In genomic region chr10:95569368-95569767, GRCh38 we compare ENCODE assay signal across 25 cellular contexts.
"Had no signal": no experiment of that assay in that cellular context is flagged by ENCODE, and none has a peak within 500 bp of the region (broad histone marks: within the 10 kb centered on the region; RNA-seq: fewer than 3 reads in every experiment).

No MANE protein-coding gene starts in this region.

- H3K4me3 ChIP-seq: adrenal gland, coronary artery, left lung, spleen, thoracic aorta had no signal

- H3K4me1 ChIP-seq: spleen had no signal

- DNase-seq: activated CD4-positive, alpha-beta T cell treated with anti-CD3 and anti-CD28 coated beads, Interleukin-2, amount 10 ng/mL, durations not matched to agents 24 days and 14 days; activated CD8-positive, alpha-beta memory T cell treated with anti-CD3 and anti-CD28 coated beads, Interleukin-2, amount 10 ng/mL, durations not matched to agents 7 days and 5 days; activated CD8-positive, alpha-beta T cell treated with anti-CD3 and anti-CD28 coated beads for 36 hours; activated gamma-delta T cell; activated naive CD4-positive, alpha-beta T cell treated with anti-CD3 and anti-CD28 coated beads, Interleukin-2, amount 50 U/mL, for 16 hours; activated T-cell treated with anti-CD3 and anti-CD28 coated beads for 4 hours; adrenal gland; endodermal cell; foreskin melanocyte; immature natural killer cell; kidney glomerular epithelial cell; left lung; midbrain; natural killer cell; retina; spleen; stimulated activated CD4-positive, alpha-beta T cell treated with anti-CD3 and anti-CD28 coated beads, Interleukin-4, amount 100 ng/mL, for 1 hour; stimulated activated naive CD4-positive, alpha-beta T cell had no signal

- H3K9me3 Mint-ChIP-seq: activated CD4-positive, alpha-beta T cell treated with anti-CD3 and anti-CD28 coated beads, Interleukin-2, amount 10 ng/mL, durations not matched to agents 24 days and 14 days; activated CD8-positive, alpha-beta T cell treated with anti-CD3 and anti-CD28 coated beads for 36 hours; endodermal cell; immature natural killer cell; natural killer cell had no signal

- ATAC-seq: activated CD4-positive, CD25-positive, alpha-beta regulatory T cell treated with anti-CD3 and anti-CD28 coated beads, Interleukin-2, amount 50 U/mL, for 24 hours; activated CD8-positive, alpha-beta memory T cell treated with anti-CD3 and anti-CD28 coated beads, Interleukin-2, amount 10 ng/mL, durations not matched to agents 7 days and 5 days; activated CD8-positive, alpha-beta T cell treated with anti-CD3 and anti-CD28 coated beads for 36 hours; left lung; natural killer cell had no signal

- H3K27me3 ChIP-seq: adrenal gland, left lung had no signal

- H3K4me1 Mint-ChIP-seq: activated CD4-positive, alpha-beta T cell treated with anti-CD3 and anti-CD28 coated beads, Interleukin-2, amount 10 ng/mL, durations not matched to agents 24 days and 14 days; activated CD8-positive, alpha-beta memory T cell treated with anti-CD3 and anti-CD28 coated beads, Interleukin-2, amount 10 ng/mL, durations not matched to agents 7 days and 5 days; endodermal cell; immature natural killer cell; natural killer cell had no signal

- H3K27me3 Mint-ChIP-seq: type B pancreatic cell had no signal

- H3K4me3 Mint-ChIP-seq: activated CD4-positive, alpha-beta T cell treated with anti-CD3 and anti-CD28 coated beads, Interleukin-2, amount 10 ng/mL, durations not matched to agents 24 days and 14 days; activated CD8-positive, alpha-beta memory T cell treated with anti-CD3 and anti-CD28 coated beads, Interleukin-2, amount 10 ng/mL, durations not matched to agents 7 days and 5 days; activated CD8-positive, alpha-beta T cell treated with anti-CD3 and anti-CD28 coated beads for 36 hours; endodermal cell; immature natural killer cell; natural killer cell; type B pancreatic cell had no signal

- H3K27ac ChIP-seq: adrenal gland, coronary artery, epithelial cell of prostate, left lung, spleen, thoracic aorta, VCaP had no signal

- H3K36me3 Mint-ChIP-seq: activated CD8-positive, alpha-beta memory T cell treated with anti-CD3 and anti-CD28 coated beads, Interleukin-2, amount 10 ng/mL, durations not matched to agents 7 days and 5 days; immature natural killer cell; natural killer cell; type B pancreatic cell had no signal

- H3K27ac Mint-ChIP-seq: activated CD4-positive, alpha-beta T cell treated with anti-CD3 and anti-CD28 coated beads, Interleukin-2, amount 10 ng/mL, durations not matched to agents 24 days and 14 days; activated CD8-positive, alpha-beta memory T cell treated with anti-CD3 and anti-CD28 coated beads, Interleukin-2, amount 10 ng/mL, durations not matched to agents 7 days and 5 days; activated CD8-positive, alpha-beta T cell treated with anti-CD3 and anti-CD28 coated beads for 36 hours; endodermal cell; immature natural killer cell; natural killer cell; progenitor cell of endocrine pancreas; type B pancreatic cell had no signal

- H3K36me3 ChIP-seq: adrenal gland, left lung, spleen, thoracic aorta had no signal

- H3K9me3 ChIP-seq: adrenal gland, left lung, spleen, thoracic aorta had no signal
